In the genomic region with DNA sequence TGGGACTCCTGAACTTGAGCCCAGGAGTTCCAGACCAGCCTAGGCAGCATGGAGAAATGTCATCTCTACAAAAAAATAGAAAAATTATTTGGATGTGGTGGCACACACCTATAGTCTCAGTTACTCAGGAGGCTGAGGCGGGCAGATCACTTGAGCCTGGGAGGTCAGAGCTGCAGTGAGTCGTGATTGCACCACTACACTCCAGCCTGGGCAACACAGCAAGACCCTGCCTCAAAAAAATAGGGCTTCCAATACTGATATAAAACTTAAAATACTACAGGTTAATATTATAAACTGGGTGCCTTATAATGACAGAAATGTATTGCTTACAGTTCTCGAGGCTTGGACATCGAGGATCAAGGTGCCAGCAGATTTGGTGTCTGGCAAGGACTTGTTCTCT, we compare ENCODE assay signal across 32 cellular contexts. TPM values are rescaled to one million over a fixed set of nuclear protein-coding genes. Genes with fewer than 3 reads are reported as not detected.
DNase-seq lines count a peak whose midpoint lies in the region; ATAC-seq, FAIRE-seq and TF ChIP-seq lines count a peak whose summit lies in the region.
"Had no signal": no experiment of that assay in that cellular context is flagged by ENCODE, and none has a peak within 500 bp of the region (broad histone marks: within the 10 kb centered on the region; RNA-seq: fewer than 3 reads in every experiment).

No MANE protein-coding gene starts in this region.

- no peak for TF ChIP-seq EP300 in K562 (IDR thresholded peaks at IDR 0.05; ENCODE audit: low read length)

- DNase-seq in RWPE1 (ENCODE audit: low spot score), result no peak
- DNase-seq in K562 (ENCODE audit: extremely low read depth in 1 of 4, low spot score in 3 of 4), result no peak
- DNase-seq in effector memory CD8-positive, alpha-beta T cell, result no peak
- DNase-seq: 8988T; ACHN; BE2C; C1 segment of cervical spinal cord; CD4-positive, CD25-positive, alpha-beta regulatory T cell; CD8-positive, alpha-beta memory T cell; COR-L47; DMS 273 treated with DMSO at 0.1 percent for 48 hours; DMS153; DMS53; DMS79; DND-41; EL; GDM1 had no signal

- no peak overlapping the region for H2AFZ ChIP-seq in K562 (ENCODE audit: low read depth, low read length)

- CTCF ChIA-PET in HEK293 (lab: Yijun Ruan, JAX) (interaction anchor here (0.7 to 1.0 kb wide), 6 partner anchors 15 to 482 kb away, joined by 3 to 7 read pairs (median 4); no protein-coding TSS in a partner anchor), RWPE1 (lab: Yijun Ruan, JAX) (interaction anchor here (0.6 to 1.0 kb wide), 4 partner anchors 50 to 239 kb away, joined by 3 to 7 read pairs (median 4); no protein-coding TSS in a partner anchor), K562 (lab: Yijun Ruan, JAX; ENCODE audit: low intra/inter-chr PET ratio) (interaction anchor here (2.4 kb wide), 1 partner anchor 155 kb away, joined by 9 read pairs; no protein-coding TSS in a partner anchor)

- no peaks in the 10 kb centered on the region for H3K79me2 ChIP-seq in K562 (ENCODE audit: control insufficient read depth, insufficient read depth, low read length)

- POLR2A ChIA-PET in HEK293 (lab: Yijun Ruan, JAX), result interaction anchor here (1.5 kb wide), 1 partner anchor 66 kb away, joined by 5 read pairs; a partner anchor contains a TSS
- POLR2A ChIA-PET in RWPE1 (lab: Yijun Ruan, JAX; ENCODE audit: low non-redundant PET), result no interaction called here
- POLR2A ChIA-PET in K562 (lab: Yijun Ruan, JAX), result no interaction called here

- H3K27me3 Mint-ChIP-seq in effector memory CD8-positive, alpha-beta T cell, result peaks cover 17 to 26% of the 10 kb centered on the region in 2 donors

- no peak overlapping the region for H3K4me3 ChIP-seq in HEK293 (ENCODE audit: low read depth, low read length)
- no peak overlapping the region for H3K4me3 ChIP-seq in K562
- H3K4me3 ChIP-seq: BLaER1, GM12878 had no signal

- no peak overlapping the region for H3K4me3 Mint-ChIP-seq in effector memory CD8-positive, alpha-beta T cell
- H3K4me3 Mint-ChIP-seq: CD14-positive monocyte; CD8-positive, alpha-beta memory T cell had no signal

- H3K27ac ChIP-seq in HEK293 (ENCODE audit: extremely low read depth, low read depth, low read length), result no peak overlapping the region
- H3K27ac ChIP-seq in RWPE1, result peak overlapping the region; percentile 42; the same call in 1 of the 2 replicates
- no peak overlapping the region for H3K27ac ChIP-seq in K562 (ENCODE audit: extremely low read depth, low read depth, low read length)
- H3K27ac ChIP-seq: BLaER1 had no signal

- no peak for TF ChIP-seq RAD21 in K562 (CRISPR knock-in tag; conservative IDR thresholded peaks at IDR 0.05 in 1 of 2, IDR thresholded peaks at IDR 0.05 in 1 of 2)

- ATAC-seq in K562, result no peak
- ATAC-seq in GM19467 (IDR thresholded peaks at IDR 0.05; ENCODE audit: unreplicated experiment), result no peak
- no peak for ATAC-seq in effector memory CD8-positive, alpha-beta T cell (replicated peaks)
- no peak for ATAC-seq in GM18867 (IDR thresholded peaks at IDR 0.05; ENCODE audit: unreplicated experiment)
- ATAC-seq: GM12878 had no signal

- H4K20me1 ChIP-seq in K562 (replicated peaks; ENCODE audit: control insufficient read depth, insufficient read depth, low read length), result no peaks in the 10 kb centered on the region

- H3K9ac ChIP-seq in K562 (ENCODE audit: insufficient read depth in 1 of 2, low read depth in 2 of 2, low read length in 2 of 2), result no peak overlapping the region
- H3K9ac ChIP-seq: BLaER1 had no signal

- no peaks in the 10 kb centered on the region for H3K27me3 ChIP-seq in K562 (ENCODE audit: control insufficient read depth in 2 of 2, insufficient read depth in 2 of 2, low read length in 2 of 2)
- H3K27me3 ChIP-seq: BE2C had no signal

- 46% methylated on average over 4 of the region's 4 CpGs for WGBS in K562 (ENCODE audit: insufficient coverage, low coverage, missing lambda C conversion rate)

- no TSS peak for BruUV-seq in K562 (replicated peaks; lab: Mats Ljungman, UMichigan)

- in situ Hi-C loops in K562 (cut with MboI), result no loop called here

- H3K4me2 ChIP-seq in K562 (ENCODE audit: insufficient read depth, low read length), result no peak overlapping the region
- H3K4me2 ChIP-seq: BLaER1 had no signal

- H3K36me3 Mint-ChIP-seq in effector memory CD8-positive, alpha-beta T cell (ENCODE audit: insufficient read depth), result peaks cover 14% of the 10 kb centered on the region

- peaks cover 20 to 21% of the 10 kb centered on the region in 2 donors for H3K4me1 Mint-ChIP-seq in effector memory CD8-positive, alpha-beta T cell (ENCODE audit: low read depth in 2 of 2)

- no peak overlapping the region for H3K27ac Mint-ChIP-seq in effector memory CD8-positive, alpha-beta T cell
- H3K27ac Mint-ChIP-seq: CD4-positive, CD25-positive, alpha-beta regulatory T cell had no signal

- TF ChIP-seq CTCF in HEK293 (tag by site-specific recombination; IDR thresholded peaks at IDR 0.05) (no peak), RWPE1 (conservative IDR thresholded peaks at IDR 0.05; ENCODE audit: low read depth) (no peak), K562 (IDR thresholded peaks at IDR 0.05 in 2 of 3, conservative IDR thresholded peaks at IDR 0.05 in 1 of 3; ENCODE audit: insufficient read depth in 2 of 3, low read depth in 1 of 3, low read length in 3 of 3) (no peak)

- H3K9me3 ChIP-seq in HEK293 (ENCODE audit: control insufficient read depth, insufficient read depth, low read depth, low read length) (no peaks in the 10 kb centered on the region), K562 (replicated peaks; ENCODE audit: control insufficient read depth, insufficient read depth, low read depth, low read length) (no peaks in the 10 kb centered on the region)
- H3K9me3 ChIP-seq: BE2C had no signal

- H3K9me1 ChIP-seq in K562 (ENCODE audit: control insufficient read depth, insufficient read depth, low read length), result no peaks in the 10 kb centered on the region

- no peak for FAIRE-seq in K562 (lab: Jason Lieb, UNC)
- FAIRE-seq: A204.1, GM12878, GM12892, GM18507, GM19239 had no signal

- peaks cover 0 to 30% of the 10 kb centered on the region in 2 experiments; a peak in 1 of 3 replicates for H3K36me3 ChIP-seq in HEK293 (ENCODE audit: control insufficient read depth in 2 of 2, insufficient read depth in 1 of 2, low read length in 2 of 2)
- peaks cover 30% of the 10 kb centered on the region; the same call in 2 of the 3 replicates for H3K36me3 ChIP-seq in K562 (ENCODE audit: control insufficient read depth, insufficient read depth, low read length)

- no peak for TF ChIP-seq POLR2A in K562 (conservative IDR thresholded peaks at IDR 0.05)

- H3K4me1 ChIP-seq in HEK293 (ENCODE audit: control insufficient read depth, insufficient read depth, low read length) (no peaks in the 10 kb centered on the region), K562 (replicated peaks in 1 of 2; ENCODE audit: control insufficient read depth in 2 of 2, insufficient read depth in 2 of 2, low read length in 2 of 2) (peaks cover 0 to 16% of the 10 kb centered on the region in 2 experiments; a peak in 1 of 5 replicates)
- H3K4me1 ChIP-seq: BE2C had no signal

- intact Hi-C loops in K562 (cut with micrococcal nuclease), result loop anchor here (2.0 to 5.0 kb wide), 3 partner anchors 31 to 156 kb away; no protein-coding TSS in a partner anchor

- H3K9me3 Mint-ChIP-seq in effector memory CD8-positive, alpha-beta T cell, result no peaks in the 10 kb centered on the region
- H3K9me3 Mint-ChIP-seq: CD4-positive, alpha-beta memory T cell; CD4-positive, CD25-positive, alpha-beta regulatory T cell; CD8-positive, alpha-beta memory T cell had no signal

RNA-seq across cellular contexts. Expression of a gene that starts 10.6 kb away (rescaled TPM):
- total RNA-seq in K562 (2011; cell fraction: chromatin; rRNA removed; ENCODE audit: low replicate concordance), result 47.2 and 114 TPM in 2 replicates
- 82.2 and 90.6 TPM in 2 replicates for total RNA-seq in K562 (2011; cell fraction: nucleolus; rRNA removed)
- 50.4 and 59.2 TPM in 2 replicates for total RNA-seq in K562 (2011; cell fraction: nucleoplasm; rRNA removed)
- total RNA-seq in K562 (2014; rRNA removed) (35.0 and 38.1 TPM in 2 replicates), K562 (2014; rRNA removed; fragmentation: Illumina TruSeq; extraction: Trizol) (15.2 and 16.8 TPM in 2 replicates), K562 (2015; rRNA removed; fragmentation: Illumina TruSeq; extraction: Trizol) (23.6 and 24.4 TPM in 2 replicates), K562 (2021) (33.5 and 37.9 TPM in 2 replicates)
- polyA plus RNA-seq in K562 (2011; rRNA removed) (14.0 and 14.1 TPM in 2 replicates), K562 (2014; fragmentation: Illumina TruSeq; extraction: Trizol) (24.9 and 28.4 TPM in 2 replicates), K562 (2014; fragmentation: Nextera tagmentation; extraction: Ambion mirVana) (1 to 10 TPM; 2.2 to 2.4 TPM), K562 (2014; rRNA removed) (27.7 and 28.3 TPM in 2 replicates)
- 14.0 and 32.8 TPM in 2 replicates for polyA plus RNA-seq in K562 (2011; cell fraction: cytosol; rRNA removed)
- 17.8 and 25.2 TPM in 2 replicates for polyA plus RNA-seq in K562 (2011; cell fraction: nucleus; rRNA removed)
- polyA plus RNA-seq in K562 (2012), result 22.3 and 36.1 TPM in 2 replicates
- 11.9 and 18.9 TPM in 2 replicates for polyA minus RNA-seq in K562 (2011; rRNA and poly(A)+ RNA removed)
- polyA minus RNA-seq in K562 (2011; cell fraction: cytosol; rRNA and poly(A)+ RNA removed), result 22.0 and 22.2 TPM in 2 replicates
- 44.2 and 45.3 TPM in 2 replicates for polyA minus RNA-seq in K562 (2011; cell fraction: nucleus; rRNA and poly(A)+ RNA removed)

RNA-seq across cellular contexts. Expression of a gene that starts 11.7 kb away (rescaled TPM):
- 10.4 and 40.1 TPM in 2 replicates for total RNA-seq in K562 (2011; cell fraction: chromatin; rRNA removed; ENCODE audit: low replicate concordance)
- total RNA-seq in K562 (2011; cell fraction: nucleolus; rRNA removed), result 65.7 and 75.7 TPM in 2 replicates
- total RNA-seq in K562 (2011; cell fraction: nucleoplasm; rRNA removed), result 39.2 and 45.6 TPM in 2 replicates
- total RNA-seq in K562 (2014; rRNA removed), result 147 and 189 TPM in 2 replicates
- 57.6 and 86.8 TPM in 2 replicates for total RNA-seq in K562 (2014; rRNA removed; fragmentation: Illumina TruSeq; extraction: Trizol)
- 104 and 111 TPM in 2 replicates for total RNA-seq in K562 (2015; rRNA removed; fragmentation: Illumina TruSeq; extraction: Trizol)
- 99.4 and 104 TPM in 2 replicates for total RNA-seq in K562 (2021)
- polyA plus RNA-seq in K562 (2011; rRNA removed), result 146 and 161 TPM in 2 replicates
- polyA plus RNA-seq in K562 (2011; cell fraction: cytosol; rRNA removed), result 295 and 471 TPM in 2 replicates
- 117 and 133 TPM in 2 replicates for polyA plus RNA-seq in K562 (2011; cell fraction: nucleus; rRNA removed)
- polyA plus RNA-seq in K562 (2012), result 198 and 206 TPM in 2 replicates
- 113 and 154 TPM in 2 replicates for polyA plus RNA-seq in K562 (2014; fragmentation: Illumina TruSeq; extraction: Trizol)
- 100 to 1,000 TPM; 104 to 122 TPM for polyA plus RNA-seq in K562 (2014; fragmentation: Nextera tagmentation; extraction: Ambion mirVana)
- 182 and 250 TPM in 2 replicates for polyA plus RNA-seq in K562 (2014; rRNA removed)
- polyA minus RNA-seq in K562 (2011; rRNA and poly(A)+ RNA removed), result 67.2 and 95.6 TPM in 2 replicates
- polyA minus RNA-seq in K562 (2011; cell fraction: cytosol; rRNA and poly(A)+ RNA removed), result 68.9 and 80.4 TPM in 2 replicates
- polyA minus RNA-seq in K562 (2011; cell fraction: nucleus; rRNA and poly(A)+ RNA removed), result 16.6 and 19.4 TPM in 2 replicates

RNA-seq across cellular contexts. Expression of a gene that starts 15.1 kb away (rescaled TPM):
- total RNA-seq in K562 (2011; cell fraction: chromatin; rRNA removed; ENCODE audit: low replicate concordance), result 3.7 and 10.0 TPM in 2 replicates
- total RNA-seq in K562 (2011; cell fraction: nucleolus; rRNA removed), result 6.3 and 12.5 TPM in 2 replicates
- total RNA-seq in K562 (2011; cell fraction: nucleoplasm; rRNA removed), result 4.3 and 6.3 TPM in 2 replicates
- total RNA-seq in K562 (2014; rRNA removed) (0.68 and 2.0 TPM in 2 replicates), K562 (2014; rRNA removed; fragmentation: Illumina TruSeq; extraction: Trizol) (0.61 and 0.65 TPM in 2 replicates), K562 (2015; rRNA removed; fragmentation: Illumina TruSeq; extraction: Trizol) (1.0 and 1.7 TPM in 2 replicates), K562 (2021) (2.2 and 2.8 TPM in 2 replicates)
- polyA plus RNA-seq in K562 (2011; rRNA removed) (0.60 and 4.4 TPM in 2 replicates), K562 (2014; fragmentation: Illumina TruSeq; extraction: Trizol) (0.98 and 1.2 TPM in 2 replicates), K562 (2014; fragmentation: Nextera tagmentation; extraction: Ambion mirVana) (under 1 TPM; 0.06 TPM), K562 (2014; rRNA removed) (1.3 and 3.1 TPM in 2 replicates)
- 0.57 and 2.3 TPM in 2 replicates for polyA plus RNA-seq in K562 (2011; cell fraction: cytosol; rRNA removed)
- polyA plus RNA-seq in K562 (2011; cell fraction: nucleus; rRNA removed), result 8.2 and 24.8 TPM in 2 replicates
- 1.2 and 3.3 TPM in 2 replicates for polyA plus RNA-seq in K562 (2012)
- 1.1 and 2.1 TPM in 2 replicates for polyA minus RNA-seq in K562 (2011; rRNA and poly(A)+ RNA removed)
- 2.2 TPM in 1 of 2 replicates, not detected in the other for polyA minus RNA-seq in K562 (2011; cell fraction: cytosol; rRNA and poly(A)+ RNA removed)
- 3.6 and 18.4 TPM in 2 replicates for polyA minus RNA-seq in K562 (2011; cell fraction: nucleus; rRNA and poly(A)+ RNA removed)
- polyA plus RNA-seq: CD14-positive monocyte; CD4-positive, alpha-beta memory T cell; CD8-positive, alpha-beta memory T cell had no signal

RNA-seq across cellular contexts. Expression of a gene that starts 20.6 kb away (rescaled TPM):
- not detected in 2 replicates for total RNA-seq in K562 (2011; cell fraction: chromatin; rRNA removed; ENCODE audit: low replicate concordance)
- total RNA-seq in K562 (2011; cell fraction: nucleolus; rRNA removed), result 0.79 and 1.2 TPM in 2 replicates
- total RNA-seq in K562 (2011; cell fraction: nucleoplasm; rRNA removed), result 0.44 TPM in 1 of 2 replicates, not detected in the other
- total RNA-seq in K562 (2014; rRNA removed) (0.09 and 0.12 TPM in 2 replicates), K562 (2014; rRNA removed; fragmentation: Illumina TruSeq; extraction: Trizol) (not detected in 2 replicates), K562 (2015; rRNA removed; fragmentation: Illumina TruSeq; extraction: Trizol) (not detected in 2 replicates), K562 (2021) (0.13 and 0.16 TPM in 2 replicates)
- polyA plus RNA-seq in K562 (2011; rRNA removed) (0.05 and 0.20 TPM in 2 replicates), K562 (2014; fragmentation: Illumina TruSeq; extraction: Trizol) (not detected in 2 replicates), K562 (2014; fragmentation: Nextera tagmentation; extraction: Ambion mirVana) (not detected), K562 (2014; rRNA removed) (0.12 TPM in 1 of 2 replicates, not detected in the other)
- polyA plus RNA-seq in K562 (2011; cell fraction: cytosol; rRNA removed), result 0.28 and 0.65 TPM in 2 replicates
- 0.20 and 0.71 TPM in 2 replicates for polyA plus RNA-seq in K562 (2011; cell fraction: nucleus; rRNA removed)
- polyA plus RNA-seq in K562 (2012), result 0.12 and 1.1 TPM in 2 replicates
- 0.14 TPM in 1 of 2 replicates, not detected in the other for polyA minus RNA-seq in K562 (2011; rRNA and poly(A)+ RNA removed)
- 0.95 TPM in 1 of 2 replicates, not detected in the other for polyA minus RNA-seq in K562 (2011; cell fraction: cytosol; rRNA and poly(A)+ RNA removed)
- 0.22 TPM in 1 of 2 replicates, not detected in the other for polyA minus RNA-seq in K562 (2011; cell fraction: nucleus; rRNA and poly(A)+ RNA removed)
- total RNA-seq: G401 had no signal
- polyA plus RNA-seq: CD4-positive, alpha-beta memory T cell; CD4-positive, CD25-positive, alpha-beta regulatory T cell; CD8-positive, alpha-beta memory T cell had no signal

RNA-seq across cellular contexts. Expression of a gene that starts 27.3 kb away (rescaled TPM):
- not detected in 2 replicates for total RNA-seq in K562 (2011; cell fraction: chromatin; rRNA removed; ENCODE audit: low replicate concordance)
- not detected in 2 replicates for total RNA-seq in K562 (2011; cell fraction: nucleolus; rRNA removed)
- not detected in 2 replicates for total RNA-seq in K562 (2011; cell fraction: nucleoplasm; rRNA removed)
- total RNA-seq in K562 (2014; rRNA removed) (not detected in 2 replicates), K562 (2014; rRNA removed; fragmentation: Illumina TruSeq; extraction: Trizol) (not detected in 2 replicates), K562 (2015; rRNA removed; fragmentation: Illumina TruSeq; extraction: Trizol) (not detected in 2 replicates), K562 (2021) (not detected in 2 replicates)
- polyA plus RNA-seq in K562 (2011; rRNA removed) (not detected in 2 replicates), K562 (2014; fragmentation: Illumina TruSeq; extraction: Trizol) (not detected in 2 replicates), K562 (2014; fragmentation: Nextera tagmentation; extraction: Ambion mirVana) (not detected), K562 (2014; rRNA removed) (not detected in 2 replicates)
- polyA plus RNA-seq in K562 (2011; cell fraction: cytosol; rRNA removed), result not detected in 2 replicates
- polyA plus RNA-seq in K562 (2011; cell fraction: nucleus; rRNA removed), result not detected in 2 replicates
- not detected in 2 replicates for polyA plus RNA-seq in K562 (2012)
- polyA minus RNA-seq in K562 (2011; rRNA and poly(A)+ RNA removed), result not detected in 2 replicates
- not detected in 2 replicates for polyA minus RNA-seq in K562 (2011; cell fraction: cytosol; rRNA and poly(A)+ RNA removed)
- not detected in 2 replicates for polyA minus RNA-seq in K562 (2011; cell fraction: nucleus; rRNA and poly(A)+ RNA removed)
- total RNA-seq: A673; CD4-positive, alpha-beta memory T cell; CD4-positive, CD25-positive, alpha-beta regulatory T cell; CD8-positive, alpha-beta memory T cell; Daoy; G401; GM12878 had no signal
- polyA plus RNA-seq: AG04450; CD14-positive monocyte; CD4-positive, alpha-beta memory T cell; CD4-positive, CD25-positive, alpha-beta regulatory T cell; CD8-positive, alpha-beta memory T cell had no signal
